8 cellular contexts compared by ENCODE assay signal in genomic region chr2:206275274-206276160, GRCh38. TPM values are rescaled to one million over a fixed set of nuclear protein-coding genes. Genes with fewer than 3 reads are reported as not detected.
A peak's percentile ranks its signal among the peaks of the same experiment; 100 is the strongest.
DNase-seq lines count a peak whose midpoint lies in the region; ATAC-seq, FAIRE-seq and TF ChIP-seq lines count a peak whose summit lies in the region.

No MANE protein-coding gene starts in this region.

- no peak for DNase-seq in D721Med (ENCODE audit: insufficient read length, low spot score)
- DNase-seq in SJSA1 (ENCODE audit: low read depth in 1 of 2, low spot score in 2 of 2), result peak in 1 of 2 experiments; percentile 47
- DNase-seq in endodermal cell, result no peak
- DNase-seq in activated gamma-delta T cell treated with Interleukin-2 at 50 U/mL for 16 hours, result no peak

- H3K27me3 ChIP-seq in SJSA1 (replicated peaks) (no peaks in the 10 kb centered on the region; the same call in 1 of the 2 replicates), endodermal cell (ENCODE audit: control insufficient read depth, insufficient read depth, low read length, poor library complexity, severe bottlenecking) (no peaks in the 10 kb centered on the region), mucosa of stomach (ENCODE audit: control insufficient read depth, insufficient read depth, low read length) (peaks cover 51% of the 10 kb centered on the region)

- TF ChIP-seq CTCF in D721Med (IDR thresholded peaks at IDR 0.05; ENCODE audit: insufficient read depth, missing control alignments), result no peak
- TF ChIP-seq CTCF in endodermal cell (conservative IDR thresholded peaks at IDR 0.05), result no peak

- H3K27ac Mint-ChIP-seq in endodermal cell, result peak overlapping the region; percentile 95

- H3K4me1 ChIP-seq in SJSA1 (replicated peaks) (0 out of 2 replicates have a peak, but pooled peaks cover 4% of the 10 kb centered on the region), endodermal cell (ENCODE audit: control insufficient read depth, insufficient read depth, low read length) (no peaks in the 10 kb centered on the region), mucosa of stomach (ENCODE audit: control insufficient read depth, insufficient read depth, low read length) (no peaks in the 10 kb centered on the region)

- H3K27ac ChIP-seq in SJSA1 (peak overlapping the region; percentile 72), endodermal cell (ENCODE audit: low read depth, low read length) (peak overlapping the region; percentile 19)

- peaks cover 21% of the 10 kb centered on the region for H3K4me1 Mint-ChIP-seq in endodermal cell

- H3K4me3 ChIP-seq in SJSA1 (peak overlapping the region; percentile 93), endodermal cell (ENCODE audit: low read length) (peak overlapping the region; percentile 78), mucosa of stomach (ENCODE audit: low read length) (peak overlapping the region; percentile 37)

- no peaks in the 10 kb centered on the region for H3K36me3 Mint-ChIP-seq in endodermal cell (ENCODE audit: low read depth)

- ATAC-seq in GM19328 (IDR thresholded peaks at IDR 0.05; ENCODE audit: unreplicated experiment), result peak; percentile 19
- ATAC-seq in HG03342 (IDR thresholded peaks at IDR 0.05; ENCODE audit: unreplicated experiment), result peak; percentile 30
- ATAC-seq in HG03457 (IDR thresholded peaks at IDR 0.05; ENCODE audit: unreplicated experiment), result no peak

- peaks cover 6% of the 10 kb centered on the region for H3K27me3 Mint-ChIP-seq in endodermal cell (ENCODE audit: insufficient read depth)

- H3K9me3 ChIP-seq in SJSA1 (replicated peaks), result no peaks in the 10 kb centered on the region
- no peaks in the 10 kb centered on the region for H3K9me3 ChIP-seq in endodermal cell (ENCODE audit: control insufficient read depth, low read length)
- H3K9me3 ChIP-seq in mucosa of stomach (ENCODE audit: control insufficient read depth, low read length), result no peaks in the 10 kb centered on the region

- WGBS in endodermal cell (ENCODE audit: insufficient coverage in 1 of 2, insufficient read length in 1 of 2), 2 experiments, result 0% methylated on average over 9 to 26 of the region's 31 CpGs

- H3K9ac ChIP-seq in endodermal cell (ENCODE audit: extremely low read depth, low read length, poor library complexity, severe bottlenecking), result peak overlapping the region; percentile 65
- H3K9ac ChIP-seq in mucosa of stomach (ENCODE audit: low read length), result peak overlapping the region; percentile 56

- H3K9me3 Mint-ChIP-seq in endodermal cell, result no peaks in the 10 kb centered on the region

- peak; percentile 21 for FAIRE-seq in D721Med (lab: Jason Lieb, UNC)

- H3K4me3 Mint-ChIP-seq in endodermal cell, result peak overlapping the region; percentile 90

- peaks cover 5% of the 10 kb centered on the region; the same call in 1 of the 2 replicates for H3K36me3 ChIP-seq in SJSA1
- no peaks in the 10 kb centered on the region for H3K36me3 ChIP-seq in endodermal cell (ENCODE audit: control insufficient read depth, insufficient read depth, low read length)
- H3K36me3 ChIP-seq in mucosa of stomach (ENCODE audit: control insufficient read depth, insufficient read depth, low read length), result no peaks in the 10 kb centered on the region

RNA-seq across cellular contexts. Expression of gene ZDBF2, which starts 1.1 kb away (rescaled TPM):
- total RNA-seq in SJSA1 (2014; rRNA removed; shearing (Covaris generic)), result 15.2 and 16.8 TPM in 2 replicates
- 10 to 100 TPM; 14.1 to 27.0 TPM for total RNA-seq in endodermal cell
- 17.0 TPM for polyA plus RNA-seq in endodermal cell (2013, experiment 1 of 2)
- polyA plus RNA-seq in endodermal cell (2013, experiment 2 of 2), result 17.5 TPM

Comparison
In these comparisons a context has a peak if more than half of its experiments do, and no peak if none do; other contexts are left out.
1. H3K4me3 ChIP-seq: peak in every context shown above with its lines; median percentile 93 in SJSA1; 78 in endodermal cell; 37 in mucosa of stomach.